Comparison of ENCODE assay signal across 22 cellular contexts in genomic region chr12:19120795-19121194, GRCh38. TPM values are rescaled to one million over a fixed set of nuclear protein-coding genes. Genes with fewer than 3 reads are reported as not detected.
DNase-seq lines count a peak whose midpoint lies in the region; ATAC-seq and TF ChIP-seq lines count a peak whose summit lies in the region.
"Had no signal": no experiment of that assay in that cellular context is flagged by ENCODE, and none has a peak within 500 bp of the region (broad histone marks: within the 10 kb centered on the region; RNA-seq: fewer than 3 reads in every experiment).

No MANE protein-coding gene starts in this region.

- no peak overlapping the region for H3K9ac ChIP-seq in mammary epithelial cell (ENCODE audit: insufficient read depth, low read length)

- no peak overlapping the region for H3K4me3 ChIP-seq in mammary epithelial cell (replicated peaks in 1 of 3; ENCODE audit: insufficient read depth in 1 of 3, low read depth in 2 of 3, low read length in 3 of 3)
- H3K4me3 ChIP-seq: esophagus squamous epithelium, heart left ventricle, spleen, upper lobe of left lung had no signal

- H3K4me2 ChIP-seq in mammary epithelial cell (ENCODE audit: insufficient read depth, low read depth, low read length) = no peak overlapping the region

- no peaks in the 10 kb centered on the region for H3K9me3 ChIP-seq in mammary epithelial cell (replicated peaks; ENCODE audit: insufficient read depth, low read length)
- no peaks in the 10 kb centered on the region for H3K9me3 ChIP-seq in T-helper 17 cell (ENCODE audit: control insufficient read depth, low read length, poor library complexity, severe bottlenecking)
- H3K9me3 ChIP-seq: esophagus squamous epithelium, upper lobe of left lung had no signal

- no peaks in the 10 kb centered on the region for H3K36me3 Mint-ChIP-seq in T-helper 17 cell (ENCODE audit: low read depth)

- no peak overlapping the region for H3K27ac Mint-ChIP-seq in T-helper 17 cell
- H3K27ac Mint-ChIP-seq: activated CD8-positive, alpha-beta T cell treated with anti-CD3 and anti-CD28 coated beads for 36 hours had no signal

- peaks cover 10% of the 10 kb centered on the region for H3K27me3 Mint-ChIP-seq in T-helper 17 cell

- H3K27me3 ChIP-seq in mammary epithelial cell (ENCODE audit: insufficient read depth, low read length) = no peaks in the 10 kb centered on the region
- H3K27me3 ChIP-seq: esophagus squamous epithelium, heart left ventricle, spleen, upper lobe of left lung had no signal

- intact Hi-C loops in mammary epithelial cell (cut with micrococcal nuclease) (no loop called here), left colon (cut with DNase I, micrococcal nuclease) (no loop called here)

- ATAC-seq in T-helper 17 cell = no peak
- ATAC-seq in left colon = no peak
- ATAC-seq: activated CD4-positive, CD25-positive, alpha-beta regulatory T cell treated with anti-CD3 and anti-CD28 coated beads, Interleukin-2, amount 50 U/mL, for 24 hours; activated CD8-positive, alpha-beta T cell treated with anti-CD3 and anti-CD28 coated beads for 36 hours; heart left ventricle had no signal

- WGBS in mammary epithelial cell (ENCODE audit: low coverage, missing lambda C conversion rate) = 64% methylated on average over 3 of the region's 3 CpGs

- no peaks in the 10 kb centered on the region for H3K79me2 ChIP-seq in mammary epithelial cell (ENCODE audit: insufficient read depth, low read length)

- DNase-seq in DMS53 treated with DMSO at 0.1 percent for 48 hours (lab: John Stamatoyannopoulos, UW; ENCODE audit: unreplicated experiment) (peak; percentile 23), M059J (ENCODE audit: low read depth) (peak; percentile 38), mammary epithelial cell (peak; percentile 56), kidney tubule cell (ENCODE audit: low spot score) (peak; percentile 86), T-helper 17 cell (no peak), NCI-H748 treated with DMSO at 0.1 percent for 48 hours (lab: John Stamatoyannopoulos, UW) (no peak), GM19238 (ENCODE audit: insufficient read length, low spot score) (no peak), left colon (no peak)
- DNase-seq: activated CD8-positive, alpha-beta T cell treated with anti-CD3 and anti-CD28 coated beads for 36 hours; activated naive CD4-positive, alpha-beta T cell; activated T-cell treated with anti-CD3 and anti-CD28 coated beads, Interleukin-2, amount 50 U/mL, for 1 hour; anterior cingulate cortex; cerebellar nuclear complex; DMS79 treated with DMSO at 0.1 percent for 48 hours; esophagus squamous epithelium; heart left ventricle; MM.1S; NCI-H774; spleen; stimulated activated CD4-positive, alpha-beta T cell treated with anti-CD3 and anti-CD28 coated beads, Interleukin-4, amount 100 ng/mL, for 4 hours; upper lobe of left lung had no signal

- peaks cover 17% of the 10 kb centered on the region for H3K4me1 ChIP-seq in mammary epithelial cell (ENCODE audit: insufficient read depth, low read length)
- H3K4me1 ChIP-seq: esophagus squamous epithelium, spleen, upper lobe of left lung had no signal

- CTCF ChIA-PET in mammary epithelial cell (lab: Charles Lee; ENCODE audit: low non-redundant PET) = no interaction called here

- H3K36me3 ChIP-seq in mammary epithelial cell (ENCODE audit: insufficient read depth, low read length) = no peaks in the 10 kb centered on the region
- H3K36me3 ChIP-seq: esophagus squamous epithelium, heart left ventricle, spleen, upper lobe of left lung had no signal

- dilution Hi-C loops in mammary epithelial cell (cut with HindIII; ENCODE audit: low sequenced_read_pairs) = no loop called here

- no peak overlapping the region for H2AFZ ChIP-seq in mammary epithelial cell (ENCODE audit: low read depth, low read length)

- H3K4me3 Mint-ChIP-seq in T-helper 17 cell = no peak overlapping the region
- H3K4me3 Mint-ChIP-seq: activated CD8-positive, alpha-beta T cell treated with anti-CD3 and anti-CD28 coated beads for 36 hours had no signal

- no TSS peak for BruUV-seq in mammary epithelial cell (replicated peaks; lab: Mats Ljungman, UMichigan)

- TF ChIP-seq CTCF in mammary epithelial cell (conservative IDR thresholded peaks at IDR 0.05 in 1 of 2, IDR thresholded peaks at IDR 0.05 in 1 of 2; ENCODE audit: extremely low read depth in 1 of 2, insufficient read depth in 1 of 2, low read depth in 1 of 2, low read length in 2 of 2) = no peak

- H3K27ac ChIP-seq in mammary epithelial cell (ENCODE audit: insufficient read depth, low read depth, low read length) = no peak overlapping the region
- H3K27ac ChIP-seq: heart left ventricle, spleen, upper lobe of left lung had no signal

- in situ Hi-C loops in mammary epithelial cell (cut with MboI; ENCODE audit: low sequenced_read_pairs in 2 of 2) = no loop called here

- no peaks in the 10 kb centered on the region for H3K4me1 Mint-ChIP-seq in T-helper 17 cell

- no peaks in the 10 kb centered on the region for H4K20me1 ChIP-seq in mammary epithelial cell (ENCODE audit: insufficient read depth, low read length)

RNA-seq across cellular contexts. Expression of gene PLEKHA5, which starts 8.7 kb away (rescaled TPM):
- 17.3 and 19.6 TPM in 2 replicates for total RNA-seq in M059J (2014; rRNA removed; shearing (Covaris generic))
- 10 to 100 TPM; 54.3 to 76.5 TPM for total RNA-seq in mammary epithelial cell
- polyA plus RNA-seq in mammary epithelial cell = 10.9 TPM
- 35.2 TPM for polyA minus RNA-seq in mammary epithelial cell
- 10 to 100 TPM in 1 of 2 donors, 1 to 10 TPM in 1; 8.9 to 10.3 TPM for total RNA-seq in T-helper 17 cell
- 10 to 100 TPM; 33.1 to 36.8 TPM for total RNA-seq in left colon

Comparison
In these comparisons a context has a peak if more than half of its experiments do, and no peak if none do; other contexts are left out.
1. DNase-seq: peak in DMS53 treated with DMSO at 0.1 percent for 48 hours (single experiment), M059J (single experiment), mammary epithelial cell (single experiment) and kidney tubule cell (single experiment); none in T-helper 17 cell (0 of 3), NCI-H748 treated with DMSO at 0.1 percent for 48 hours (single experiment), GM19238 (single experiment) and left colon (0 of 2).